8 cellular contexts compared by ENCODE assay signal in genomic region chr2:105873721-105874120, GRCh38.
DNase-seq lines count a peak whose midpoint lies in the region; ATAC-seq and TF ChIP-seq lines count a peak whose summit lies in the region.

No MANE protein-coding gene starts in this region.

- H3K27me3 Mint-ChIP-seq in memory B cell, result no peaks in the 10 kb centered on the region

- H3K36me3 Mint-ChIP-seq in memory B cell, result peaks cover 31% of the 10 kb centered on the region

- H3K27ac ChIP-seq in thoracic aorta, result no peak overlapping the region

- ATAC-seq in GM21528 (IDR thresholded peaks at IDR 0.05; ENCODE audit: low FRiP score, unreplicated experiment), result peak; percentile 80
- ATAC-seq in memory B cell (ENCODE audit: low read depth), result peak; percentile 80
- ATAC-seq in thoracic aorta (ENCODE audit: insufficient number of reproducible peaks, low FRiP score, low read depth), result peak; percentile 31

- H3K9me3 Mint-ChIP-seq in memory B cell, result no peaks in the 10 kb centered on the region

- no peaks in the 10 kb centered on the region for H3K36me3 ChIP-seq in thoracic aorta
- no peaks in the 10 kb centered on the region for H3K36me3 ChIP-seq in BE2C

- H3K27me3 ChIP-seq in thoracic aorta (replicated peaks; ENCODE audit: insufficient read depth), result no peaks in the 10 kb centered on the region
- H3K27me3 ChIP-seq in BE2C, result no peaks in the 10 kb centered on the region

- H3K4me1 ChIP-seq in thoracic aorta (ENCODE audit: control insufficient read depth in 1 of 2, low read depth in 2 of 2) (peaks cover 0 to 14% of the 10 kb centered on the region in 2 donors), BE2C (no peaks in the 10 kb centered on the region)

- H3K4me3 Mint-ChIP-seq in memory B cell, result peak overlapping the region; percentile 49

- TF ChIP-seq CTCF in thoracic aorta (IDR thresholded peaks at IDR 0.05), result no peak
- TF ChIP-seq CTCF in BE2C (IDR thresholded peaks at IDR 0.05; ENCODE audit: low read depth, low read length), result no peak

- peak; percentile 86 for DNase-seq in ELR (ENCODE audit: low read depth)
- peak; percentile 38 for DNase-seq in HS-5 (ENCODE audit: low read depth)
- peak; percentile 80 to 83 for DNase-seq in activated T-cell treated with anti-CD3 and anti-CD28 coated beads, Interleukin-2, amount 50 U/mL, for 48 hours
- DNase-seq in memory B cell (ENCODE audit: low spot score in 2 of 2), result peak in 1 of 2 donors; percentile 7
- no peak for DNase-seq in thoracic aorta (ENCODE audit: low spot score)
- DNase-seq in cerebellar nuclear complex (lab: John Stamatoyannopoulos, UW), result no peak
- DNase-seq in BE2C, result no peak

- H3K4me3 ChIP-seq in thoracic aorta, result no peak overlapping the region
- no peak overlapping the region for H3K4me3 ChIP-seq in BE2C (ENCODE audit: low read depth, low read length)

- peaks cover 48% of the 10 kb centered on the region for H3K4me1 Mint-ChIP-seq in memory B cell

- H3K27ac Mint-ChIP-seq in memory B cell, result peak overlapping the region; percentile 59

- H3K9me3 ChIP-seq in thoracic aorta, result no peaks in the 10 kb centered on the region
- no peaks in the 10 kb centered on the region for H3K9me3 ChIP-seq in BE2C

Comparison
In these comparisons a context has a peak if more than half of its experiments do, and no peak if none do; other contexts are left out.
1. DNase-seq: peak in ELR (single experiment), HS-5 (single experiment) and activated T-cell treated with anti-CD3 and anti-CD28 coated beads, Interleukin-2, amount 50 U/mL, for 48 hours (2 of 2); none in thoracic aorta (single experiment), cerebellar nuclear complex (0 of 2) and BE2C (single experiment).
2. Peak in every context shown above with its lines, with median percentiles within 50 percentile points of each other: ATAC-seq.